1 cellular context compared by ENCODE assay signal in the genomic region with DNA sequence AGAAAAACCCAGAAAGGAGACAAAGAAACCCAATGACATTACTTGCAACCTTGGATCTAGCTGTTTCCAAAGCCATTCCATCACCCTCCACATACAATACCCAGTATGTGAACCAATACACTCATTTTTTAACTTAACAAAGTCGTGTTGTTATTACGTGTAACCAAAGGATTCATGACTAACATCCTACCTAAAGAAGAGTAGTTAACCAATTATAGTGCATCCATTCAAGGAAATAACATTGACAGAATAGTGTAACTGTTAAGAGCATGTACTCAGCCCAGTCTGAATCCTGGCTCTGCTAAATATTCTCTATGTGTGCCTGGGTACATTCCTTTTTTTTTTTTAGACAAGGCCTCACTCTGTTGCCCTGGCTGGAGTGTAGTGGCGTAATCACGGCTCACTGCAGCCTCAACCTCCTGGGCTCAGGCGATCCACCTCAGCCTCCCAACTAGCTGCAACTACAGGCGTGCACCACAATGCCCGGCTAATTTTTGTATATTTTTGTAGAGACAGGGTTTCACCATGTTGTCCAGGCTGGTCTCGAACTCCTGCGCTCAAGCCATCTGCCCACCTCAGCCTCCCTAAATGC.
TF ChIP-seq lines count a peak whose summit lies in the region.

No MANE protein-coding gene starts in this region.

TF ChIP-seq in HepG2, 621 proteins besides CTCF, POLR2A, EP300 and RAD21:
- 0 out of 3 replicates have a peak, but pooled peaks have one; percentile 3 for TF ChIP-seq MXI1 (IDR thresholded peaks at IDR 0.05; ENCODE audit: borderline replicate concordance, low read depth, low read length)
- no peak for TF ChIP-seq SCMH1 (CRISPR knock-in tag; IDR thresholded peaks at IDR 0.05; ENCODE audit: borderline replicate concordance)
- 0 out of 2 replicates have a peak, but pooled peaks have one; percentile 19 for TF ChIP-seq RORA (CRISPR knock-in tag; IDR thresholded peaks at IDR 0.05)
- peak; percentile 63 for TF ChIP-seq CEBPG (CRISPR knock-in tag; IDR thresholded peaks at IDR 0.05)
- TF ChIP-seq ZNF121 (CRISPR knock-in tag; IDR thresholded peaks at IDR 0.05): peak; percentile 96
- TF ChIP-seq ZNF770 (CRISPR knock-in tag; IDR thresholded peaks at IDR 0.05): peak; percentile 61; the same call in 1 of the 2 replicates
- TF ChIP-seq ZBTB38 (CRISPR knock-in tag; IDR thresholded peaks at IDR 0.05): 0 out of 2 replicates have a peak, but pooled peaks have one; percentile 53
- TF ChIP-seq, protein P1, sequence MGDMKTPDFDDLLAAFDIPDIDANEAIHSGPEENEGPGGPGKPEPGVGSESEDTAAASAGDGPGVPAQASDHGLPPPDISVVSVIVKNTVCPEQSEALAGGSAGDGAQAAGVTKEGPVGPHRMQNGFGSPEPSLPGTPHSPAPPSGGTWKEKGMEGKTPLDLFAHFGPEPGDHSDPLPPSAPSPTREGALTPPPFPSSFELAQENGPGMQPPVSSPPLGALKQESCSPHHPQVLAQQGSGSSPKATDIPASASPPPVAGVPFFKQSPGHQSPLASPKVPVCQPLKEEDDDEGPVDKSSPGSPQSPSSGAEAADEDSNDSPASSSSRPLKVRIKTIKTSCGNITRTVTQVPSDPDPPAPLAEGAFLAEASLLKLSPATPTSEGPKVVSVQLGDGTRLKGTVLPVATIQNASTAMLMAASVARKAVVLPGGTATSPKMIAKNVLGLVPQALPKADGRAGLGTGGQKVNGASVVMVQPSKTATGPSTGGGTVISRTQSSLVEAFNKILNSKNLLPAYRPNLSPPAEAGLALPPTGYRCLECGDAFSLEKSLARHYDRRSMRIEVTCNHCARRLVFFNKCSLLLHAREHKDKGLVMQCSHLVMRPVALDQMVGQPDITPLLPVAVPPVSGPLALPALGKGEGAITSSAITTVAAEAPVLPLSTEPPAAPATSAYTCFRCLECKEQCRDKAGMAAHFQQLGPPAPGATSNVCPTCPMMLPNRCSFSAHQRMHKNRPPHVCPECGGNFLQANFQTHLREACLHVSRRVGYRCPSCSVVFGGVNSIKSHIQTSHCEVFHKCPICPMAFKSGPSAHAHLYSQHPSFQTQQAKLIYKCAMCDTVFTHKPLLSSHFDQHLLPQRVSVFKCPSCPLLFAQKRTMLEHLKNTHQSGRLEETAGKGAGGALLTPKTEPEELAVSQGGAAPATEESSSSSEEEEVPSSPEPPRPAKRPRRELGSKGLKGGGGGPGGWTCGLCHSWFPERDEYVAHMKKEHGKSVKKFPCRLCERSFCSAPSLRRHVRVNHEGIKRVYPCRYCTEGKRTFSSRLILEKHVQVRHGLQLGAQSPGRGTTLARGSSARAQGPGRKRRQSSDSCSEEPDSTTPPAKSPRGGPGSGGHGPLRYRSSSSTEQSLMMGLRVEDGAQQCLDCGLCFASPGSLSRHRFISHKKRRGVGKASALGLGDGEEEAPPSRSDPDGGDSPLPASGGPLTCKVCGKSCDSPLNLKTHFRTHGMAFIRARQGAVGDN (CRISPR knock-in tag; IDR thresholded peaks at IDR 0.05): peak; percentile 40
- 0 out of 2 replicates have a peak, but pooled peaks have one; percentile 28 for TF ChIP-seq BRD4 (CRISPR knock-in tag; IDR thresholded peaks at IDR 0.05)
- 0 out of 2 replicates have a peak, but pooled peaks have one; percentile 53 for TF ChIP-seq ZNF280D (CRISPR knock-in tag; IDR thresholded peaks at IDR 0.05)
- no peak for TF ChIP-seq SYNCRIP (IDR thresholded peaks at IDR 0.05; ENCODE audit: insufficient read depth, low read depth, low read length)
- no peak for TF ChIP-seq HCFC1 (IDR thresholded peaks at IDR 0.05; ENCODE audit: low read depth, low read length)
- TF ChIP-seq RFX5 (IDR thresholded peaks at IDR 0.05; ENCODE audit: low read depth, low read length): no peak
- TF ChIP-seq, protein P2, sequence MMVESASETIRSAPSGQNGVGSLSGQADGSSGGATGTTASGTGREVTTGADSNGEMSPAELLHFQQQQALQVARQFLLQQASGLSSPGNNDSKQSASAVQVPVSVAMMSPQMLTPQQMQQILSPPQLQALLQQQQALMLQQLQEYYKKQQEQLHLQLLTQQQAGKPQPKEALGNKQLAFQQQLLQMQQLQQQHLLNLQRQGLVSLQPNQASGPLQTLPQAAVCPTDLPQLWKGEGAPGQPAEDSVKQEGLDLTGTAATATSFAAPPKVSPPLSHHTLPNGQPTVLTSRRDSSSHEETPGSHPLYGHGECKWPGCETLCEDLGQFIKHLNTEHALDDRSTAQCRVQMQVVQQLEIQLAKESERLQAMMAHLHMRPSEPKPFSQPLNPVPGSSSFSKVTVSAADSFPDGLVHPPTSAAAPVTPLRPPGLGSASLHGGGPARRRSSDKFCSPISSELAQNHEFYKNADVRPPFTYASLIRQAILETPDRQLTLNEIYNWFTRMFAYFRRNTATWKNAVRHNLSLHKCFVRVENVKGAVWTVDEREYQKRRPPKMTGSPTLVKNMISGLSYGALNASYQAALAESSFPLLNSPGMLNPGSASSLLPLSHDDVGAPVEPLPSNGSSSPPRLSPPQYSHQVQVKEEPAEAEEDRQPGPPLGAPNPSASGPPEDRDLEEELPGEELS (CRISPR knock-in tag; IDR thresholded peaks at IDR 0.05): 0 out of 2 replicates have a peak, but pooled peaks have one; percentile 18
- TF ChIP-seq ZFP82 (CRISPR knock-in tag; IDR thresholded peaks at IDR 0.05; ENCODE audit: borderline replicate concordance): no peak
- no peak for TF ChIP-seq ZNF737 (CRISPR knock-in tag; IDR thresholded peaks at IDR 0.05; ENCODE audit: borderline replicate concordance)
- peak; percentile 67; the same call in 1 of the 2 replicates for TF ChIP-seq ZNF460 (CRISPR knock-in tag; IDR thresholded peaks at IDR 0.05; ENCODE audit: borderline replicate concordance)
- no peak for TF ChIP-seq HNRNPL (IDR thresholded peaks at IDR 0.05; ENCODE audit: low read depth, low read length)
- TF ChIP-seq MYC (CRISPR knock-in tag; IDR thresholded peaks at IDR 0.05; ENCODE audit: borderline replicate concordance): peak; percentile 33; the same call in 1 of the 2 replicates
- no peak for TF ChIP-seq FLYWCH1 (CRISPR knock-in tag; IDR thresholded peaks at IDR 0.05)
- peak; percentile 63; the same call in 1 of the 2 replicates for TF ChIP-seq ZMYM3 (CRISPR knock-in tag; IDR thresholded peaks at IDR 0.05)
- no peak for TF ChIP-seq KMT2A (CRISPR knock-in tag; IDR thresholded peaks at IDR 0.05)
- peak; percentile 67 for TF ChIP-seq ZNF629 (CRISPR knock-in tag; conservative IDR thresholded peaks at IDR 0.05)
- TF ChIP-seq FOXJ3 (CRISPR knock-in tag; IDR thresholded peaks at IDR 0.05; ENCODE audit: borderline replicate concordance): 0 out of 2 replicates have a peak, but pooled peaks have one; percentile 30
- no peak for TF ChIP-seq KLF12 (CRISPR knock-in tag; IDR thresholded peaks at IDR 0.05; ENCODE audit: borderline replicate concordance)
- peak; percentile 20; the same call in 1 of the 2 replicates for TF ChIP-seq SALL1 (CRISPR knock-in tag; IDR thresholded peaks at IDR 0.05)
- TF ChIP-seq TSC22D2 (CRISPR knock-in tag; IDR thresholded peaks at IDR 0.05; ENCODE audit: borderline replicate concordance): no peak
- TF ChIP-seq ZNF296 (CRISPR knock-in tag; conservative IDR thresholded peaks at IDR 0.05): no peak
- peak; percentile 85 for TF ChIP-seq ZNF362 (CRISPR knock-in tag; IDR thresholded peaks at IDR 0.05; ENCODE audit: borderline replicate concordance)
- TF ChIP-seq RCOR2 (CRISPR knock-in tag; IDR thresholded peaks at IDR 0.05): peak; percentile 45; the same call in 1 of the 2 replicates
- TF ChIP-seq ZBTB33 (CRISPR knock-in tag; IDR thresholded peaks at IDR 0.05): 0 out of 2 replicates have a peak, but pooled peaks have one; percentile 27
- no peak for TF ChIP-seq SNAPC5 (CRISPR knock-in tag; IDR thresholded peaks at IDR 0.05; ENCODE audit: borderline replicate concordance)
- TF ChIP-seq POLR2AphosphoS2 (IDR thresholded peaks at IDR 0.05; ENCODE audit: low read depth, low read length): 0 out of 2 replicates have a peak, but pooled peaks have one; percentile 41
- peak; percentile 51 for TF ChIP-seq CEBPB (IDR thresholded peaks at IDR 0.05; ENCODE audit: borderline replicate concordance, low read depth, low read length)
- TF ChIP-seq ZEB1 (IDR thresholded peaks at IDR 0.05; ENCODE audit: insufficient replicate concordance, low read depth): no peak
- TF ChIP-seq CREB1 (IDR thresholded peaks at IDR 0.05): no peak
- TF ChIP-seq CREB1 (CRISPR knock-in tag; IDR thresholded peaks at IDR 0.05): 0 out of 2 replicates have a peak, but pooled peaks have one; percentile 38
- TF ChIP-seq SOX13 (IDR thresholded peaks at IDR 0.05): no peak
- TF ChIP-seq SOX13 (CRISPR knock-in tag; conservative IDR thresholded peaks at IDR 0.05 in 1 of 2, IDR thresholded peaks at IDR 0.05 in 1 of 2): no peak
- 0 out of 2 replicates have a peak, but pooled peaks have one; percentile 14 for TF ChIP-seq HOXA3 (CRISPR knock-in tag; IDR thresholded peaks at IDR 0.05)
- TF ChIP-seq ZFY (CRISPR knock-in tag; IDR thresholded peaks at IDR 0.05): peak; percentile 25; the same call in 1 of the 2 replicates
- TF ChIP-seq ZC3H13 (CRISPR knock-in tag; IDR thresholded peaks at IDR 0.05): no peak
- no peak for TF ChIP-seq ZNF549 (CRISPR knock-in tag; IDR thresholded peaks at IDR 0.05)
- no peak for TF ChIP-seq ATAD3A (CRISPR knock-in tag; IDR thresholded peaks at IDR 0.05)
